In the genomic region with DNA sequence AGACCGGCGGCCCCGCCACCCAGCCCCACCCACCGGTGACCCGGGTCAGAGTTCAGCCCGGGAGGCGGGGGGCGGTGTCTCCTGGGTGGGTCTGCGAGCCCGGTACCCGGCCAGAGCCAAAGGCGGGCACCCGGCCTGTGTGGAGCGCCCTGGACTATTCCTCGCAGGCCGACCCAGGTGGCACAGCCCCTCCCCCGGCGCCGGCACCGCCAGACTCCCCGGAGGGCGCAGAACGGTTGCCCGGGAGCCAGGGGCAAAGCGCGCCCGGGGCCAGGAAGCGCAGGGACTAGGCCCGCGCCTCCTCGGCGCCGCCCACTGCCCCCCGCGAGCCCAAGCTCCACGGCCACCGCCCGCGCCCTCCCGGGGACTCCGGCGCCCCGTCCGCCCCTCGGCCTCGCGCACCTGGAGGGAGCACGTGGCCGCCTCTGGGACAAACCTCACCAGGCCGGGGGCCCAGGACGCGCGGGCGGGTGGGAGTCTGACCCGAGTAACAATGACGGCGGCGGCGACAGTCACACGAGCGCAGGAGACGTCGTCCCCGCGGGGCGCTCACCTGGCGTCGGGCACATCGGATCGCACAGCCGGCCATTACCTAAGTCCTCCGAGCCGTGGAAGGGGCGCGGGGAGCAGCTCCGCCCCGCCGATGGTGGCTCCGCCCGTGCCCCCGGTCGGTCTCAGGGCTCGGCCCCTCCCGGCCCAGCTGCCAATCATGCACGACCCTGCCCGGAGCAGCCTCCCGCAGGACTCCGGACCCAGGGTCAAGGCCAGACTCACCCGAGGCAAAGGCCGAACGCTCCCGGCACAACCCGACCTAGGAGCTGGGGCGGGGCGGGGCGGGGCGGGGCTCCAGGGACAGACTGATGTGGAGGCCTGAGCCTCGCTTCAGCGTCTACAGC, we compare ENCODE assay signal across 1 cellular context.
TF ChIP-seq lines count a peak whose summit lies in the region.

No MANE protein-coding gene starts in this region.

TF ChIP-seq in GM23338, 12 proteins besides CTCF, POLR2A, EP300 and RAD21 (continued from another document):
- TF ChIP-seq, protein P1, sequence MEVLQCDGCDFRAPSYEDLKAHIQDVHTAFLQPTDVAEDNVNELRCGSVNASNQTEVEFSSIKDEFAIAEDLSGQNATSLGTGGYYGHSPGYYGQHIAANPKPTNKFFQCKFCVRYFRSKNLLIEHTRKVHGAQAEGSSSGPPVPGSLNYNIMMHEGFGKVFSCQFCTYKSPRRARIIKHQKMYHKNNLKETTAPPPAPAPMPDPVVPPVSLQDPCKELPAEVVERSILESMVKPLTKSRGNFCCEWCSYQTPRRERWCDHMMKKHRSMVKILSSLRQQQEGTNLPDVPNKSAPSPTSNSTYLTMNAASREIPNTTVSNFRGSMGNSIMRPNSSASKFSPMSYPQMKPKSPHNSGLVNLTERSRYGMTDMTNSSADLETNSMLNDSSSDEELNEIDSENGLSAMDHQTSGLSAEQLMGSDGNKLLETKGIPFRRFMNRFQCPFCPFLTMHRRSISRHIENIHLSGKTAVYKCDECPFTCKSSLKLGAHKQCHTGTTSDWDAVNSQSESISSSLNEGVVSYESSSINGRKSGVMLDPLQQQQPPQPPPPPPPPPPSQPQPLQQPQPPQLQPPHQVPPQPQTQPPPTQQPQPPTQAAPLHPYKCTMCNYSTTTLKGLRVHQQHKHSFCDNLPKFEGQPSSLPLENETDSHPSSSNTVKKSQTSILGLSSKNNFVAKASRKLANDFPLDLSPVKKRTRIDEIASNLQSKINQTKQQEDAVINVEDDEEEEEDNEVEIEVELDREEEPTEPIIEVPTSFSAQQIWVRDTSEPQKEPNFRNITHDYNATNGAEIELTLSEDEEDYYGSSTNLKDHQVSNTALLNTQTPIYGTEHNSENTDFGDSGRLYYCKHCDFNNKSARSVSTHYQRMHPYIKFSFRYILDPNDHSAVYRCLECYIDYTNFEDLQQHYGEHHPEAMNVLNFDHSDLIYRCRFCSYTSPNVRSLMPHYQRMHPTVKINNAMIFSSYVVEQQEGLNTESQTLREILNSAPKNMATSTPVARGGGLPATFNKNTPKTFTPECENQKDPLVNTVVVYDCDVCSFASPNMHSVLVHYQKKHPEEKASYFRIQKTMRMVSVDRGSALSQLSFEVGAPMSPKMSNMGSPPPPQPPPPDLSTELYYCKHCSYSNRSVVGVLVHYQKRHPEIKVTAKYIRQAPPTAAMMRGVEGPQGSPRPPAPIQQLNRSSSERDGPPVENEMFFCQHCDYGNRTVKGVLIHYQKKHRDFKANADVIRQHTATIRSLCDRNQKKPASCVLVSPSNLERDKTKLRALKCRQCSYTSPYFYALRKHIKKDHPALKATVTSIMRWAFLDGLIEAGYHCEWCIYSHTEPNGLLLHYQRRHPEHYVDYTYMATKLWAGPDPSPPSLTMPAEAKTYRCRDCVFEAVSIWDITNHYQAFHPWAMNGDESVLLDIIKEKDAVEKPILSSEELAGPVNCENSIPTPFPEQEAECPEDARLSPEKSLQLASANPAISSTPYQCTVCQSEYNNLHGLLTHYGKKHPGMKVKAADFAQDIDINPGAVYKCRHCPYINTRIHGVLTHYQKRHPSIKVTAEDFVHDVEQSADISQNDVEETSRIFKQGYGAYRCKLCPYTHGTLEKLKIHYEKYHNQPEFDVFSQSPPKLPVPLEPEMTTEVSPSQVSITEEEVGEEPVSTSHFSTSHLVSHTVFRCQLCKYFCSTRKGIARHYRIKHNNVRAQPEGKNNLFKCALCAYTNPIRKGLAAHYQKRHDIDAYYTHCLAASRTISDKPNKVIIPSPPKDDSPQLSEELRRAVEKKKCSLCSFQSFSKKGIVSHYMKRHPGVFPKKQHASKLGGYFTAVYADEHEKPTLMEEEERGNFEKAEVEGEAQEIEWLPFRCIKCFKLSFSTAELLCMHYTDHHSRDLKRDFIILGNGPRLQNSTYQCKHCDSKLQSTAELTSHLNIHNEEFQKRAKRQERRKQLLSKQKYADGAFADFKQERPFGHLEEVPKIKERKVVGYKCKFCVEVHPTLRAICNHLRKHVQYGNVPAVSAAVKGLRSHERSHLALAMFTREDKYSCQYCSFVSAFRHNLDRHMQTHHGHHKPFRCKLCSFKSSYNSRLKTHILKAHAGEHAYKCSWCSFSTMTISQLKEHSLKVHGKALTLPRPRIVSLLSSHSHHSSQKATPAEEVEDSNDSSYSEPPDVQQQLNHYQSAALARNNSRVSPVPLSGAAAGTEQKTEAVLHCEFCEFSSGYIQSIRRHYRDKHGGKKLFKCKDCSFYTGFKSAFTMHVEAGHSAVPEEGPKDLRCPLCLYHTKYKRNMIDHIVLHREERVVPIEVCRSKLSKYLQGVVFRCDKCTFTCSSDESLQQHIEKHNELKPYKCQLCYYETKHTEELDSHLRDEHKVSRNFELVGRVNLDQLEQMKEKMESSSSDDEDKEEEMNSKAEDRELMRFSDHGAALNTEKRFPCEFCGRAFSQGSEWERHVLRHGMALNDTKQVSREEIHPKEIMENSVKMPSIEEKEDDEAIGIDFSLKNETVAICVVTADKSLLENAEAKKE (CRISPR knock-in tag; IDR thresholded peaks at IDR 0.05), result no peak
- TF ChIP-seq CREB1 (CRISPR knock-in tag; IDR thresholded peaks at IDR 0.05; ENCODE audit: low read depth) (no peak), JUNB (IDR thresholded peaks at IDR 0.05; ENCODE audit: unreplicated experiment) (no peak), NANOG (IDR thresholded peaks at IDR 0.05; ENCODE audit: borderline replicate concordance) (no peak)
TF ChIP-seq in GM23338: peak in this region for 0.
